34 cellular contexts compared by ENCODE assay signal in genomic region chr9:13554626-13555025, GRCh38.
"Had no signal": no experiment of that assay in that cellular context is flagged by ENCODE, and none has a peak within 500 bp of the region (broad histone marks: within the 10 kb centered on the region; RNA-seq: fewer than 3 reads in every experiment).

No MANE protein-coding gene starts in this region.

- H3K4me1 ChIP-seq: esophagus muscularis mucosa, foreskin keratinocyte, pancreas, prostate gland, uterus had no signal

- H3K36me3 ChIP-seq: esophagus muscularis mucosa, heart left ventricle, pancreas, prostate gland, sigmoid colon, uterus had no signal

- H3K9me3 ChIP-seq: prostate gland, sigmoid colon, uterus had no signal

- H3K4me3 ChIP-seq: esophagus muscularis mucosa, heart left ventricle, pancreas, prostate gland, sigmoid colon, uterus had no signal

- H3K27ac ChIP-seq: esophagus muscularis mucosa, foreskin keratinocyte, heart left ventricle, pancreas, prostate gland, sigmoid colon, uterus had no signal

- H3K27ac Mint-ChIP-seq: activated CD8-positive, alpha-beta T cell treated with anti-CD3 and anti-CD28 coated beads for 36 hours; activated naive CD4-positive, alpha-beta T cell treated with anti-CD3 and anti-CD28 coated beads, Interleukin-2, amount 50 U/mL, for 24 hours; activated naive CD8-positive, alpha-beta T cell treated with anti-CD3 and anti-CD28 coated beads, Interleukin-2, amount 50 U/mL, for 24 hours; activated T-helper 2 cell treated with anti-CD3 and anti-CD28 coated beads, Interferon-gamma antibody, Interleukin-2, Interleukin-4, amounts not matched to agents 10 μg/mL and 5 μg/mL and 100 μg/mL, durations not matched to agents 14 hours and 24 hours and 36 hours; dendritic cell treated with granulocyte-macrophage colony-stimulating factor and Interleukin-4, amounts not matched to agents 40 ng/mL and 50 ng/mL, for 4 days; endodermal cell; immature natural killer cell; naive thymus-derived CD8-positive, alpha-beta T cell; stimulated activated memory B cell treated with anti-CD40 and anti-IgM and Interleukin-4, amounts not matched to agents 10 μg/mL and 1 μg/mL and 100 μg/mL, for 72 hours; stimulated activated naive CD8-positive, alpha-beta T cell treated with anti-CD3 and anti-CD28 coated beads, Interleukin-15, amount 100 ng/mL, for 72 hours; type B pancreatic cell; WTC11 had no signal

- H3K9me3 Mint-ChIP-seq: activated T-helper 2 cell treated with anti-CD3 and anti-CD28 coated beads, Interferon-gamma antibody, Interleukin-2, Interleukin-4, amounts not matched to agents 10 μg/mL and 5 μg/mL and 100 μg/mL, durations not matched to agents 14 hours and 24 hours and 36 hours; dendritic cell treated with granulocyte-macrophage colony-stimulating factor and Interleukin-4, amounts not matched to agents 40 ng/mL and 50 ng/mL, for 4 days; endodermal cell; WTC11 had no signal

- H3K27me3 Mint-ChIP-seq: activated CD8-positive, alpha-beta T cell treated with anti-CD3 and anti-CD28 coated beads for 36 hours; activated naive CD4-positive, alpha-beta T cell treated with anti-CD3 and anti-CD28 coated beads, Interleukin-2, amount 50 U/mL, for 24 hours; activated naive CD8-positive, alpha-beta T cell treated with anti-CD3 and anti-CD28 coated beads, Interleukin-2, amount 50 U/mL, for 24 hours; central memory CD8-positive, alpha-beta T cell; dendritic cell treated with granulocyte-macrophage colony-stimulating factor and Interleukin-4, amounts not matched to agents 40 ng/mL and 50 ng/mL, for 4 days; naive thymus-derived CD8-positive, alpha-beta T cell; stimulated activated memory B cell treated with anti-CD40 and anti-IgM and Interleukin-4, amounts not matched to agents 10 μg/mL and 1 μg/mL and 100 μg/mL, for 72 hours; stimulated activated naive CD8-positive, alpha-beta T cell treated with anti-CD3 and anti-CD28 coated beads, Interleukin-15, amount 100 ng/mL, for 72 hours; type B pancreatic cell had no signal

- H3K36me3 Mint-ChIP-seq: immature natural killer cell; naive thymus-derived CD8-positive, alpha-beta T cell; stimulated activated memory B cell treated with anti-CD40 and anti-IgM and Interleukin-4, amounts not matched to agents 10 μg/mL and 1 μg/mL and 100 μg/mL, for 72 hours; type B pancreatic cell; WTC11 had no signal

- H3K4me1 Mint-ChIP-seq: activated naive CD4-positive, alpha-beta T cell treated with anti-CD3 and anti-CD28 coated beads, Interleukin-2, amount 50 U/mL, for 24 hours; activated naive CD8-positive, alpha-beta T cell treated with anti-CD3 and anti-CD28 coated beads, Interleukin-2, amount 50 U/mL, for 24 hours; central memory CD8-positive, alpha-beta T cell; endodermal cell; immature natural killer cell; naive thymus-derived CD8-positive, alpha-beta T cell; stimulated activated memory B cell treated with anti-CD40 and anti-IgM and Interleukin-4, amounts not matched to agents 10 μg/mL and 1 μg/mL and 100 μg/mL, for 72 hours; stimulated activated naive CD8-positive, alpha-beta T cell treated with anti-CD3 and anti-CD28 coated beads, Interleukin-15, amount 100 ng/mL, for 72 hours had no signal

- H3K27me3 ChIP-seq: esophagus muscularis mucosa, foreskin keratinocyte, heart left ventricle, sigmoid colon, uterus had no signal

- DNase-seq: activated CD4-positive, alpha-beta T cell treated with anti-CD3 and anti-CD28 coated beads, Interleukin-2, amount 50 U/mL, for 1 hour; activated CD8-positive, alpha-beta T cell treated with anti-CD3 and anti-CD28 coated beads for 36 hours; activated naive CD8-positive, alpha-beta T cell treated with anti-CD3 and anti-CD28 coated beads, Interleukin-2, amount 50 U/mL, for 24 hours; activated T-cell treated with anti-CD3 and anti-CD28 coated beads, Interleukin-2, amount 50 U/mL, for 48 hours; amygdala; endodermal cell; foreskin keratinocyte; heart left ventricle; hypothalamus; immature natural killer cell; kidney; left colon; mammary epithelial cell; naive thymus-derived CD8-positive, alpha-beta T cell; nucleus accumbens; pancreas; retina; sigmoid colon; small intestine; stimulated activated CD4-positive, alpha-beta T cell treated with anti-CD3 and anti-CD28 coated beads, Interleukin-4, amount 100 ng/mL, for 24 hours; stimulated activated naive CD8-positive, alpha-beta T cell treated with anti-CD3 and anti-CD28 coated beads, Interleukin-15, amount 100 ng/mL, for 72 hours; substantia nigra; T1000; uterus had no signal

- ATAC-seq: activated CD8-positive, alpha-beta T cell treated with anti-CD3 and anti-CD28 coated beads for 36 hours; activated naive CD8-positive, alpha-beta T cell treated with anti-CD3 and anti-CD28 coated beads, Interleukin-2, amount 50 U/mL, for 24 hours; foreskin keratinocyte; heart left ventricle; left colon; naive thymus-derived CD8-positive, alpha-beta T cell; pancreas; stimulated activated memory B cell treated with anti-CD40 and anti-IgM and Interleukin-4, amounts not matched to agents 10 μg/mL and 1 μg/mL and 100 μg/mL, for 72 hours; stimulated activated naive CD8-positive, alpha-beta T cell treated with anti-CD3 and anti-CD28 coated beads, Interleukin-15, amount 100 ng/mL, for 72 hours; WTC11 had no signal

- H3K4me3 Mint-ChIP-seq: activated CD8-positive, alpha-beta T cell treated with anti-CD3 and anti-CD28 coated beads for 36 hours; activated naive CD4-positive, alpha-beta T cell treated with anti-CD3 and anti-CD28 coated beads, Interleukin-2, amount 50 U/mL, for 24 hours; activated naive CD8-positive, alpha-beta T cell treated with anti-CD3 and anti-CD28 coated beads, Interleukin-2, amount 50 U/mL, for 24 hours; central memory CD8-positive, alpha-beta T cell; dendritic cell treated with granulocyte-macrophage colony-stimulating factor and Interleukin-4, amounts not matched to agents 40 ng/mL and 50 ng/mL, for 4 days; endodermal cell; immature natural killer cell; naive thymus-derived CD8-positive, alpha-beta T cell; neural crest cell; stimulated activated memory B cell treated with anti-CD40 and anti-IgM and Interleukin-4, amounts not matched to agents 10 μg/mL and 1 μg/mL and 100 μg/mL, for 72 hours; stimulated activated naive CD8-positive, alpha-beta T cell treated with anti-CD3 and anti-CD28 coated beads, Interleukin-15, amount 100 ng/mL, for 72 hours; type B pancreatic cell; WTC11 had no signal
